In genomic region chr1:6491076-6491449, GRCh38 we compare ENCODE assay signal across 8 cellular contexts. TPM values are rescaled to one million over a fixed set of nuclear protein-coding genes. Genes with fewer than 3 reads are reported as not detected.
DNase-seq lines count a peak whose midpoint lies in the region; ATAC-seq and TF ChIP-seq lines count a peak whose summit lies in the region.

No MANE protein-coding gene starts in this region.

- H3K4me2 ChIP-seq in KMS-11, result peak overlapping the region; percentile 95

- POLR2A ChIA-PET in AG04449 (lab: Yijun Ruan, JAX), result interaction anchor here (0.8 kb wide), 1 partner anchor 26 kb away, joined by 3 read pairs; no protein-coding TSS in a partner anchor

- H3K4me1 Mint-ChIP-seq in chondrocyte (ENCODE audit: low read depth), result peaks cover 49% of the 10 kb centered on the region

- CTCF ChIA-PET in AG04449 (lab: Yijun Ruan, JAX), result interaction anchor here (0.6 to 11.0 kb wide), 17 partner anchors 11 to 251 kb away, joined by 3 to 236 read pairs (median 15); partner anchors contain the start of genes NOL9, TAS1R1, TNFRSF25 and ZBTB48

- H3K9me3 ChIP-seq in muscle layer of colon (ENCODE audit: low read length), result no peaks in the 10 kb centered on the region

- peak overlapping the region; percentile 84 for H3K4me3 ChIP-seq in AG04449 (ENCODE audit: low read depth, low read length)
- no peak overlapping the region for H3K4me3 ChIP-seq in KMS-11 (IDR thresholded peaks at IDR 0.05; ENCODE audit: insufficient read depth, low read depth, low read length)
- H3K4me3 ChIP-seq in muscle layer of colon (ENCODE audit: low read depth in 1 of 2, low read length in 2 of 2), result peak overlapping the region; percentile 21 to 65

- no peaks in the 10 kb centered on the region for H4K20me1 ChIP-seq in KMS-11 (ENCODE audit: insufficient read depth)

- H3K27ac ChIP-seq in KMS-11 (no peak overlapping the region), muscle layer of colon (ENCODE audit: low read depth, low read length) (no peak overlapping the region), substantia nigra (ENCODE audit: low read depth, low read length, poor library complexity, severe bottlenecking) (no peak overlapping the region)

- peaks cover 5% of the 10 kb centered on the region for H3K27me3 ChIP-seq in KMS-11 (ENCODE audit: insufficient read depth, low read depth)
- H3K27me3 ChIP-seq in muscle layer of colon (ENCODE audit: control insufficient read depth in 1 of 2, insufficient read depth in 2 of 2, low read length in 2 of 2), result peaks cover 4 to 28% of the 10 kb centered on the region in 2 donors

- H3K36me3 Mint-ChIP-seq in chondrocyte (ENCODE audit: low read depth), result no peaks in the 10 kb centered on the region

- peak overlapping the region; percentile 84 for H3K27ac Mint-ChIP-seq in chondrocyte (ENCODE audit: unreplicated experiment)

- H3K27me3 Mint-ChIP-seq in chondrocyte (ENCODE audit: low read depth), result no peaks in the 10 kb centered on the region

- H3K4me3 Mint-ChIP-seq in chondrocyte (ENCODE audit: unreplicated experiment), result peak overlapping the region; percentile 65

- peaks cover 10% of the 10 kb centered on the region for H3K4me1 ChIP-seq in KMS-11 (ENCODE audit: low read depth, poor library complexity, severe bottlenecking)
- H3K4me1 ChIP-seq in muscle layer of colon (ENCODE audit: insufficient read depth, low read length), result peaks cover 21% of the 10 kb centered on the region

- TF ChIP-seq CTCF in AG04449 (IDR thresholded peaks at IDR 0.05; ENCODE audit: insufficient read depth, low read length, missing control alignments), result no peak
- no peak for TF ChIP-seq CTCF in KMS-11 (conservative IDR thresholded peaks at IDR 0.05; ENCODE audit: low read depth, low read length)
- no peak for TF ChIP-seq CTCF in chondrocyte (IDR thresholded peaks at IDR 0.05)

- no peaks in the 10 kb centered on the region for H3K9me3 Mint-ChIP-seq in chondrocyte (ENCODE audit: low read depth)

- no peaks in the 10 kb centered on the region for H3K79me2 ChIP-seq in KMS-11 (ENCODE audit: insufficient read depth, low read depth)

- H3K36me3 ChIP-seq in KMS-11 (ENCODE audit: insufficient read depth), result no peaks in the 10 kb centered on the region
- no peaks in the 10 kb centered on the region for H3K36me3 ChIP-seq in muscle layer of colon (ENCODE audit: insufficient read depth, low read length)

- ATAC-seq in HG03378 (IDR thresholded peaks at IDR 0.05; ENCODE audit: unreplicated experiment), result no peak

- H3K9ac ChIP-seq in KMS-11, result peak overlapping the region; percentile 63; the same call in 1 of the 2 replicates
- H3K9ac ChIP-seq in muscle layer of colon (ENCODE audit: low read length), result no peak overlapping the region

- peak overlapping the region; percentile 97 for H2AFZ ChIP-seq in KMS-11 (ENCODE audit: low read depth)

- DNase-seq in AG04449 (ENCODE audit: low read depth, low spot score) (no peak), chondrocyte (ENCODE audit: low spot score) (no peak), NCI-H82 treated with DMSO at 0.1 percent for 48 hours (lab: John Stamatoyannopoulos, UW; ENCODE audit: unreplicated experiment) (no peak), KG1 (lab: John Stamatoyannopoulos, UW) (no peak), substantia nigra (lab: John Stamatoyannopoulos, UW) (no peak)

RNA-seq across cellular contexts. Expression of gene PLEKHG5, which starts 0.4 kb away (rescaled TPM):
- 32.4 to 50.5 TPM (median 33.6 TPM) in 3 replicates for total RNA-seq in chondrocyte

RNA-seq across cellular contexts. Expression of gene TNFRSF25, which starts 25.1 kb away (rescaled TPM):
- total RNA-seq in chondrocyte, result 20.1 to 32.4 TPM (median 21.4 TPM) in 3 replicates
